8 cellular contexts compared by ENCODE assay signal in the genomic region with DNA sequence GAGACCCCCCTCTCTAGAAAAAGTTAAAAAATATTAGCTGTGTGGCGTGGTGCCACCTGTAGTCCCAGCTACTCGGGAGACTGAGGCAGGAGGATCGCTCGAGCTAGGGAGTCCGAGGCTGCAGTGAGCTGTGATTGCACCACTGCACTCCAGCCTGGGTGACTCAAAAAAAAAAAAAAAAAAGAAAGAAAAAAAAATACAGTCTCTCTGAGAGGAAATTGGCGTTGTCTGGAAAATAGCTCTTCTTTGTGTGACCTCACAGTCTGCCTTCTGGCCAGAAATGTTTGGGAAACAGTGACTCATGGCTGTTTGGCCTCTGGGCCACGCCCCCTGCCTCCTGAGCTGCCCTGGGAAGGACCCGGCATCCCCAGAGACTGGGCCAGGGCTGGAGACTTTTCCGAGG. TPM values are rescaled to one million over a fixed set of nuclear protein-coding genes. Genes with fewer than 3 reads are reported as not detected.
DNase-seq lines count a peak whose midpoint lies in the region; ATAC-seq and TF ChIP-seq lines count a peak whose summit lies in the region.

No MANE protein-coding gene starts in this region.

- H3K27ac Mint-ChIP-seq in WTC11, result no peak overlapping the region; the same call in 1 of the 2 replicates
- H3K27ac Mint-ChIP-seq in T-helper 2 cell treated with Interferon-gamma antibody and Interleukin-4, amounts not matched to agents 5 μg/mL and 100 μg/mL, for 36 hours, result no peak overlapping the region

- POLR2A ChIA-PET in A673 (lab: Charles Lee; ENCODE audit: low non-redundant PET), result no interaction called here
- POLR2A ChIA-PET in WTC11 (lab: Charles Lee), result interaction anchor here (0.6 to 0.9 kb wide), 8 partner anchors 11 to 164 kb away, joined by 3 read pairs; partner anchors contain the start of genes HNRNPM, MARCHF2 and RAB11B

- peak; percentile 45 for DNase-seq in A673 (ENCODE audit: low spot score)
- peak in 68 of 76 experiments; percentile 19 to 93 (median 64) for DNase-seq in HUDEP-2 (lab: John Stamatoyannopoulos, UW; ENCODE audit: unreplicated experiment in 76 of 76)
- DNase-seq in WTC11 (ENCODE audit: low spot score), result no peak
- DNase-seq in cardiac septum (ENCODE audit: low spot score), result peak; percentile 90
- peak; percentile 56 for DNase-seq in putamen (ENCODE audit: low spot score)
- no peak for DNase-seq in T-helper 2 cell treated with Interferon-gamma antibody and Interleukin-4, amounts not matched to agents 5 μg/mL and 100 μg/mL, for 36 hours (ENCODE audit: low spot score)
- no peak for DNase-seq in G401 (ENCODE audit: low spot score)
- no peak for DNase-seq in NCI-H2081 treated with DMSO at 0.1 percent for 48 hours (lab: John Stamatoyannopoulos, UW)

- H3K9me3 ChIP-seq in A673 (ENCODE audit: low read depth, low read length, poor library complexity, severe bottlenecking), result no peaks in the 10 kb centered on the region

- H3K9me3 Mint-ChIP-seq in WTC11, result no peaks in the 10 kb centered on the region
- no peaks in the 10 kb centered on the region for H3K9me3 Mint-ChIP-seq in T-helper 2 cell treated with Interferon-gamma antibody and Interleukin-4, amounts not matched to agents 5 μg/mL and 100 μg/mL, for 36 hours

- TF ChIP-seq CTCF in A673 (conservative IDR thresholded peaks at IDR 0.05; ENCODE audit: low read depth, low read length), result no peak
- no peak for TF ChIP-seq CTCF in WTC11 (IDR thresholded peaks at IDR 0.05)

- no peaks in the 10 kb centered on the region for H3K27me3 ChIP-seq in A673 (replicated peaks; ENCODE audit: insufficient read depth, low read depth, low read length, poor library complexity)

- in situ Hi-C loops in G401 (cut with HindIII; ENCODE audit: low sequenced_read_pairs), result no loop called here

- H3K4me1 ChIP-seq in A673 (ENCODE audit: insufficient read depth, low read length, poor library complexity, severe bottlenecking), result no peaks in the 10 kb centered on the region

- H3K4me3 Mint-ChIP-seq in WTC11, result no peak overlapping the region
- no peak overlapping the region for H3K4me3 Mint-ChIP-seq in T-helper 2 cell treated with Interferon-gamma antibody and Interleukin-4, amounts not matched to agents 5 μg/mL and 100 μg/mL, for 36 hours

- BruUV-seq in A673 (replicated peaks; lab: Mats Ljungman, UMichigan), result no TSS peak

- no peaks in the 10 kb centered on the region for H3K36me3 ChIP-seq in A673 (ENCODE audit: insufficient read depth, low read length, poor library complexity, severe bottlenecking)

- intact Hi-C loops in A673 (cut with micrococcal nuclease; ENCODE audit: unreplicated experiment) (no loop called here), cardiac septum (cut with DNase I) (no loop called here)

- H3K27me3 Mint-ChIP-seq in WTC11 (ENCODE audit: low read depth), result no peaks in the 10 kb centered on the region
- no peaks in the 10 kb centered on the region for H3K27me3 Mint-ChIP-seq in T-helper 2 cell treated with Interferon-gamma antibody and Interleukin-4, amounts not matched to agents 5 μg/mL and 100 μg/mL, for 36 hours (ENCODE audit: low read depth)

- CTCF ChIA-PET in A673 (lab: Charles Lee) (interaction anchor here (0.6 kb wide), 1 partner anchor 155 kb away, joined by 3 read pairs; no protein-coding TSS in a partner anchor), WTC11 (lab: Charles Lee) (interaction anchor here (0.6 to 6.8 kb wide), 7 partner anchors 10 to 153 kb away, joined by 3 to 58 read pairs (median 3); partner anchors contain the start of genes MARCHF2 and MYO1F)

- no peaks in the 10 kb centered on the region for H3K4me1 Mint-ChIP-seq in WTC11
- H3K4me1 Mint-ChIP-seq in T-helper 2 cell treated with Interferon-gamma antibody and Interleukin-4, amounts not matched to agents 5 μg/mL and 100 μg/mL, for 36 hours (ENCODE audit: low read depth), result no peaks in the 10 kb centered on the region

- peak; percentile 71 for ATAC-seq in WTC11

- H3K27ac ChIP-seq in A673 (ENCODE audit: low read depth, low read length, poor library complexity, severe bottlenecking), result no peak overlapping the region

- no peak overlapping the region for H3K4me3 ChIP-seq in A673 (ENCODE audit: low read depth, low read length, poor library complexity, severe bottlenecking)

- H3K36me3 Mint-ChIP-seq in WTC11, result peaks cover 2% of the 10 kb centered on the region; the same call in 1 of the 2 replicates
- peaks cover 1% of the 10 kb centered on the region for H3K36me3 Mint-ChIP-seq in T-helper 2 cell treated with Interferon-gamma antibody and Interleukin-4, amounts not matched to agents 5 μg/mL and 100 μg/mL, for 36 hours (ENCODE audit: low read depth)

TF ChIP-seq in WTC11, 78 proteins besides CTCF, POLR2A, EP300 and RAD21 (continues in another document):
- TF ChIP-seq ATF3 (CRISPR knock-in tag; conservative IDR thresholded peaks at IDR 0.05), result no peak
- TF ChIP-seq JUN (CRISPR knock-in tag; IDR thresholded peaks at IDR 0.05), result no peak
- no peak for TF ChIP-seq MLX (CRISPR knock-in tag; IDR thresholded peaks at IDR 0.05)
- TF ChIP-seq MAX (CRISPR knock-in tag; IDR thresholded peaks at IDR 0.05), result no peak
- no peak for TF ChIP-seq ZNF512 (CRISPR knock-in tag; IDR thresholded peaks at IDR 0.05; ENCODE audit: borderline replicate concordance)
- no peak for TF ChIP-seq RELA (CRISPR knock-in tag; IDR thresholded peaks at IDR 0.05; ENCODE audit: borderline replicate concordance)
- no peak for TF ChIP-seq FOXP4 (CRISPR knock-in tag; IDR thresholded peaks at IDR 0.05)
- TF ChIP-seq TEAD1 (CRISPR knock-in tag; IDR thresholded peaks at IDR 0.05), result no peak
- TF ChIP-seq ZNF138 (CRISPR knock-in tag; conservative IDR thresholded peaks at IDR 0.05), result no peak
- TF ChIP-seq NR1H2 (CRISPR knock-in tag; IDR thresholded peaks at IDR 0.05), result no peak
- no peak for TF ChIP-seq ZNF232 (CRISPR knock-in tag; IDR thresholded peaks at IDR 0.05)
- TF ChIP-seq ZBTB21 (CRISPR knock-in tag; IDR thresholded peaks at IDR 0.05; ENCODE audit: borderline replicate concordance), result no peak
- no peak for TF ChIP-seq CREB1 (CRISPR knock-in tag; IDR thresholded peaks at IDR 0.05)

RNA-seq across cellular contexts. Expression of gene MARCHF2, which starts 10.7 kb away (rescaled TPM):
- total RNA-seq in A673 (2021), result 8.8 and 11.8 TPM in 2 replicates
- 20.2 to 30.4 TPM (median 27.5 TPM) in 3 replicates for total RNA-seq in WTC11 (2021)
- 84.3 TPM for total RNA-seq in cardiac septum
- 45.4 and 49.0 TPM in 2 replicates for total RNA-seq in G401 (2014; rRNA removed; shearing (Covaris generic))

RNA-seq across cellular contexts. Expression of gene HNRNPM, which starts 21.0 kb away (rescaled TPM):
- total RNA-seq in A673 (2021) (413 and 436 TPM in 2 replicates), WTC11 (2021) (309 to 416 TPM (median 343 TPM) in 3 replicates), cardiac septum (102 TPM)
- 101 and 123 TPM in 2 replicates for total RNA-seq in G401 (2014; rRNA removed; shearing (Covaris generic))

RNA-seq across cellular contexts. Expression of gene RAB11B, which starts 33.7 kb away (rescaled TPM):
- total RNA-seq in A673 (2021) (88.7 and 91.4 TPM in 2 replicates), WTC11 (2021) (108 to 127 TPM (median 120 TPM) in 3 replicates), cardiac septum (132 TPM)
- 30.4 and 39.1 TPM in 2 replicates for total RNA-seq in G401 (2014; rRNA removed; shearing (Covaris generic))

RNA-seq across cellular contexts. Expression of gene ANGPTL4, which starts 59.9 kb away (rescaled TPM):
- total RNA-seq in A673 (2021) (1.1 and 1.7 TPM in 2 replicates), WTC11 (2021) (1.0 to 2.7 TPM (median 2.2 TPM) in 3 replicates), cardiac septum (4.1 TPM)
- 2.2 and 8.4 TPM in 2 replicates for total RNA-seq in G401 (2014; rRNA removed; shearing (Covaris generic))

Comparison
In these comparisons a context has a peak if more than half of its experiments do, and no peak if none do; other contexts are left out.
1. DNase-seq: peak in A673 (single experiment), HUDEP-2 (68 of 76), cardiac septum (single experiment) and putamen (single experiment); none in WTC11 (single experiment), T-helper 2 cell treated with Interferon-gamma antibody and Interleukin-4, amounts not matched to agents 5 μg/mL and 100 μg/mL, for 36 hours (single experiment), G401 (single experiment) and NCI-H2081 treated with DMSO at 0.1 percent for 48 hours (single experiment).